Comparison of ENCODE assay signal across 17 cellular contexts in the genomic region with DNA sequence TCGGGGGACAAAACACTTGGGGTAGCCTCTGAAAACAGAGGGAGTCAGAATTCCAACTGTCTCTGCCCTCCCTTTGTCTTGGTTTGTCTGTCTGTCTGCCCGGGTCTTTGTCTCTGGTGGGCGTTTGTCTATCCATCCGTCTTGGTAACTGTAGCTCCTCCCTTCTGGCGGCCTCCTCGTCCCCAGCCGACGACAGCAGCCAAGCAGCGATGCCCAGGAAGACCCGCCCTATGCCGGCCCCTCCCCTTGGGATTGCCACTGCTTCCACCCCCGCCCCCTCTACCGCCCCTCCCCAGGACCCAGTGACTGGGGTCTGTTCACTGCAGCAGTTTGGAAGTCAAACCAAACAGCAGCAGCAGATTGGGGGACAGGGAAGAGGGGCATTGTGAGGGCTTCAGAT. TPM values are rescaled to one million over a fixed set of nuclear protein-coding genes. Genes with fewer than 3 reads are reported as not detected.
DNase-seq lines count a peak whose midpoint lies in the region; ATAC-seq, FAIRE-seq and TF ChIP-seq lines count a peak whose summit lies in the region.
"Had no signal": no experiment of that assay in that cellular context is flagged by ENCODE, and none has a peak within 500 bp of the region (broad histone marks: within the 10 kb centered on the region; RNA-seq: fewer than 3 reads in every experiment).

No MANE protein-coding gene starts in this region.

- H3K4me1 ChIP-seq in astrocyte (ENCODE audit: insufficient read depth, low read length) (peaks cover 24% of the 10 kb centered on the region), mesenchymal stem cell (ENCODE audit: control insufficient read depth, insufficient read depth, low read depth, low read length) (peaks cover 29% of the 10 kb centered on the region), prostate gland (replicated peaks) (peaks cover 10% of the 10 kb centered on the region)

- DNase-seq in stimulated activated naive CD8-positive, alpha-beta T cell treated with anti-CD3 and anti-CD28 coated beads, Interleukin-15, Interleukin-2, amounts not matched to agents 100 U/mL and 50 U/mL, for 24 hours, result no peak
- DNase-seq in astrocyte (ENCODE audit: low read depth) (no peak), mesenchymal stem cell (no peak), midbrain (lab: John Stamatoyannopoulos, UW) (no peak), prostate gland (ENCODE audit: low spot score) (no peak), UCSD-AML1 (lab: John Stamatoyannopoulos, UW; ENCODE audit: unreplicated experiment) (no peak)
- DNase-seq in activated CD4-positive, alpha-beta T cell treated with anti-CD3 and anti-CD28 coated beads, Interleukin-2, amount 50 U/mL, for 48 hours, result no peak
- DNase-seq: kidney glomerular epithelial cell; NCI-H2171; small intestine; stimulated activated naive B cell treated with anti-CD40 and anti-IgM and Interleukin-4, amounts not matched to agents 10 μg/mL and 1 μg/mL and 100 μg/mL, for 72 hours had no signal

- no peak overlapping the region for H2BK15ac ChIP-seq in mesenchymal stem cell (ENCODE audit: low read depth, poor library complexity, severe bottlenecking)

- no peak overlapping the region for H2BK5ac ChIP-seq in mesenchymal stem cell (ENCODE audit: low read depth, low read length, poor library complexity, severe bottlenecking)

- FAIRE-seq in astrocyte (lab: Jason Lieb, UNC), result no peak
- FAIRE-seq: D721Med, endometrium, GM18507, H54, small intestine had no signal

- H3K27ac ChIP-seq in astrocyte (ENCODE audit: low read depth, low read length) (no peak overlapping the region), mesenchymal stem cell (ENCODE audit: low read length, poor library complexity, severe bottlenecking) (no peak overlapping the region), prostate gland (no peak overlapping the region)

- H3K18ac ChIP-seq in mesenchymal stem cell (ENCODE audit: low read depth in 1 of 2, low read length in 2 of 2), result peak overlapping the region in 1 of 2 experiments; percentile 31

- H3K79me1 ChIP-seq in mesenchymal stem cell (replicated peaks; ENCODE audit: low read length, poor library complexity, severe bottlenecking), result peaks cover 8% of the 10 kb centered on the region

- no peaks in the 10 kb centered on the region for H4K20me1 ChIP-seq in astrocyte (ENCODE audit: insufficient read depth, low read length)

- H2BK120ac ChIP-seq in mesenchymal stem cell (ENCODE audit: low read depth, low read length), result peak overlapping the region; percentile 44

- no peak overlapping the region for H2AK5ac ChIP-seq in mesenchymal stem cell (ENCODE audit: low read length, severe bottlenecking)

- H3K23ac ChIP-seq in mesenchymal stem cell (ENCODE audit: low read length in 2 of 2), result no peak overlapping the region

- H3K9me3 ChIP-seq in astrocyte (ENCODE audit: insufficient read depth, low read depth, low read length), result no peaks in the 10 kb centered on the region
- no peaks in the 10 kb centered on the region for H3K9me3 ChIP-seq in mesenchymal stem cell (ENCODE audit: control insufficient read depth, low read length)
- no peaks in the 10 kb centered on the region for H3K9me3 ChIP-seq in prostate gland

- H3K4me2 ChIP-seq in astrocyte (ENCODE audit: low read length) (peak overlapping the region; percentile 32), mesenchymal stem cell (ENCODE audit: low read length, poor library complexity, severe bottlenecking) (no peak overlapping the region)

- peak overlapping the region; percentile 50 for H2AFZ ChIP-seq in astrocyte (ENCODE audit: low read depth, low read length)
- H2AFZ ChIP-seq in mesenchymal stem cell (ENCODE audit: low read depth, low read length), result no peak overlapping the region

- no peaks in the 10 kb centered on the region for H3K27me3 Mint-ChIP-seq in stimulated activated naive CD8-positive, alpha-beta T cell treated with anti-CD3 and anti-CD28 coated beads, Interleukin-15, Interleukin-2, amounts not matched to agents 100 ng/mL and 50 ng/mL, for 24 hours
- H3K27me3 Mint-ChIP-seq in astrocyte (ENCODE audit: low read depth, unreplicated experiment), result peaks cover 11% of the 10 kb centered on the region

- 5% methylated on average over 8 of the region's 13 CpGs for WGBS in mesenchymal stem cell
- WGBS in prostate gland, result 7% methylated on average over 13 of the region's 13 CpGs

- no peak for TF ChIP-seq CTCF in astrocyte (IDR thresholded peaks at IDR 0.05; ENCODE audit: insufficient read depth, low read depth, low read length)
- no peak for TF ChIP-seq CTCF in prostate gland (IDR thresholded peaks at IDR 0.05)

- no peak overlapping the region for H3K14ac ChIP-seq in mesenchymal stem cell (ENCODE audit: low read length in 2 of 2)

- peak overlapping the region; percentile 52 for H3K27ac Mint-ChIP-seq in stimulated activated naive CD8-positive, alpha-beta T cell treated with anti-CD3 and anti-CD28 coated beads, Interleukin-15, Interleukin-2, amounts not matched to agents 100 ng/mL and 50 ng/mL, for 24 hours
- peak overlapping the region; percentile 34 for H3K27ac Mint-ChIP-seq in astrocyte (ENCODE audit: unreplicated experiment)
- H3K27ac Mint-ChIP-seq: stimulated activated naive B cell treated with anti-CD40 and anti-IgM and Interleukin-4, amounts not matched to agents 10 μg/mL and 1 μg/mL and 100 μg/mL, for 72 hours; T-helper 2 cell treated with Interferon-gamma antibody and Interleukin-4, amounts not matched to agents 5 μg/mL and 100 μg/mL, for 36 hours had no signal

- H3K4ac ChIP-seq in mesenchymal stem cell (ENCODE audit: low read depth in 1 of 2, low read length in 2 of 2), result peak overlapping the region in 1 of 2 experiments; percentile 52

- no peak for ATAC-seq in stimulated activated naive CD8-positive, alpha-beta T cell treated with anti-CD3 and anti-CD28 coated beads, Interleukin-15, Interleukin-2, amounts not matched to agents 100 U/mL and 50 U/mL, for 24 hours
- ATAC-seq: stimulated activated naive B cell treated with anti-CD40 and anti-IgM and Interleukin-4, amounts not matched to agents 10 μg/mL and 1 μg/mL and 100 μg/mL, for 72 hours had no signal

- intact Hi-C loops in prostate gland (cut with DNase I), result no loop called here

- H3K27me3 ChIP-seq in astrocyte (ENCODE audit: insufficient read depth, low read length), result peaks cover 16% of the 10 kb centered on the region
- H3K27me3 ChIP-seq in mesenchymal stem cell (ENCODE audit: control insufficient read depth in 1 of 2, insufficient read depth in 1 of 2, low read length in 2 of 2), result peaks cover 0 to 40% of the 10 kb centered on the region in 2 experiments
- no peaks in the 10 kb centered on the region for H3K27me3 ChIP-seq in prostate gland (replicated peaks; ENCODE audit: insufficient read depth)

- no peak for TF ChIP-seq POLR2A in prostate gland (IDR thresholded peaks at IDR 0.05)

- no peaks in the 10 kb centered on the region for H3K36me3 Mint-ChIP-seq in stimulated activated naive CD8-positive, alpha-beta T cell treated with anti-CD3 and anti-CD28 coated beads, Interleukin-15, Interleukin-2, amounts not matched to agents 100 ng/mL and 50 ng/mL, for 24 hours (ENCODE audit: low read depth)
- peaks cover 3% of the 10 kb centered on the region for H3K36me3 Mint-ChIP-seq in astrocyte (ENCODE audit: low read depth, unreplicated experiment)
- H3K36me3 Mint-ChIP-seq: stimulated activated naive B cell treated with anti-CD40 and anti-IgM and Interleukin-4, amounts not matched to agents 10 μg/mL and 1 μg/mL and 100 μg/mL, for 72 hours had no signal

- H3K9ac ChIP-seq in astrocyte (ENCODE audit: low read length) (no peak overlapping the region), mesenchymal stem cell (ENCODE audit: low read length) (peak overlapping the region; percentile 81)

- H3K4me3 ChIP-seq in astrocyte (ENCODE audit: insufficient read depth, low read depth, low read length) (no peak overlapping the region), mesenchymal stem cell (ENCODE audit: insufficient read depth in 1 of 2, low read depth in 1 of 2, low read length in 2 of 2) (peak overlapping the region in 1 of 2 experiments; percentile 82), prostate gland (no peak overlapping the region)

- peak overlapping the region; percentile 77 for H4K8ac ChIP-seq in mesenchymal stem cell (ENCODE audit: low read length)

- no peak overlapping the region for H3K4me3 Mint-ChIP-seq in stimulated activated naive CD8-positive, alpha-beta T cell treated with anti-CD3 and anti-CD28 coated beads, Interleukin-15, Interleukin-2, amounts not matched to agents 100 ng/mL and 50 ng/mL, for 24 hours
- no peak overlapping the region for H3K4me3 Mint-ChIP-seq in astrocyte (ENCODE audit: unreplicated experiment)
- H3K4me3 Mint-ChIP-seq: stimulated activated naive B cell treated with anti-CD40 and anti-IgM and Interleukin-4, amounts not matched to agents 10 μg/mL and 1 μg/mL and 100 μg/mL, for 72 hours; T-helper 2 cell treated with Interferon-gamma antibody and Interleukin-4, amounts not matched to agents 5 μg/mL and 100 μg/mL, for 36 hours had no signal

- H3K36me3 ChIP-seq in astrocyte (ENCODE audit: insufficient read depth, low read length) (no peaks in the 10 kb centered on the region), mesenchymal stem cell (ENCODE audit: control insufficient read depth in 1 of 2, insufficient read depth in 2 of 2, low read depth in 1 of 2, low read length in 2 of 2) (peaks cover 0 to 5% of the 10 kb centered on the region in 2 experiments), prostate gland (no peaks in the 10 kb centered on the region)

- peaks cover 69% of the 10 kb centered on the region for H3K4me1 Mint-ChIP-seq in stimulated activated naive CD8-positive, alpha-beta T cell treated with anti-CD3 and anti-CD28 coated beads, Interleukin-15, Interleukin-2, amounts not matched to agents 100 ng/mL and 50 ng/mL, for 24 hours (ENCODE audit: low read depth)
- H3K4me1 Mint-ChIP-seq in astrocyte (ENCODE audit: low read depth, unreplicated experiment), result peaks cover 21% of the 10 kb centered on the region

- H4K91ac ChIP-seq in mesenchymal stem cell (ENCODE audit: low read length), result peak overlapping the region; percentile 81

- H2BK12ac ChIP-seq in mesenchymal stem cell (ENCODE audit: low read length in 2 of 2), result no peak overlapping the region

- H3K79me2 ChIP-seq in astrocyte (ENCODE audit: insufficient read depth, low read length), result no peaks in the 10 kb centered on the region

- H3K9me3 Mint-ChIP-seq in stimulated activated naive CD8-positive, alpha-beta T cell treated with anti-CD3 and anti-CD28 coated beads, Interleukin-15, Interleukin-2, amounts not matched to agents 100 ng/mL and 50 ng/mL, for 24 hours, result no peaks in the 10 kb centered on the region
- H3K9me3 Mint-ChIP-seq in astrocyte (ENCODE audit: unreplicated experiment), result no peaks in the 10 kb centered on the region
- H3K9me3 Mint-ChIP-seq: stimulated activated naive B cell treated with anti-CD40 and anti-IgM and Interleukin-4, amounts not matched to agents 10 μg/mL and 1 μg/mL and 100 μg/mL, for 72 hours; T-helper 2 cell treated with Interferon-gamma antibody and Interleukin-4, amounts not matched to agents 5 μg/mL and 100 μg/mL, for 36 hours had no signal

RNA-seq across cellular contexts. Expression of a gene that starts 2.2 kb away (rescaled TPM):
- total RNA-seq in astrocyte (10.1 and 11.7 TPM in 2 replicates), prostate gland (10 to 100 TPM; 28.9 to 30.4 TPM)
- 20.0 TPM for polyA plus RNA-seq in mesenchymal stem cell (2013, experiment 1 of 2)
- 20.3 TPM for polyA plus RNA-seq in mesenchymal stem cell (2013, experiment 2 of 2)

RNA-seq across cellular contexts. Expression of a gene that starts 27.2 kb away (rescaled TPM):
- total RNA-seq in astrocyte (0.79 and 1.3 TPM in 2 replicates), prostate gland (1 to 10 TPM; 1.2 to 1.7 TPM)
- polyA plus RNA-seq in mesenchymal stem cell (2013, experiment 1 of 2), result 0.19 TPM
- polyA plus RNA-seq in mesenchymal stem cell (2013, experiment 2 of 2), result 0.10 TPM

RNA-seq across cellular contexts. Expression of a gene that starts 33.9 kb away (rescaled TPM):
- total RNA-seq in astrocyte, result 1.2 and 2.0 TPM in 2 replicates
- polyA plus RNA-seq in mesenchymal stem cell (2013, experiment 1 of 2), result 1.2 TPM
- 1.2 TPM for polyA plus RNA-seq in mesenchymal stem cell (2013, experiment 2 of 2)
- 1 to 10 TPM in 1 of 2 donors, under 1 TPM in 1; 0.55 to 6.1 TPM for total RNA-seq in prostate gland

RNA-seq across cellular contexts. Expression of a gene that starts 53.5 kb away (rescaled TPM):
- total RNA-seq in astrocyte, result 16.7 and 19.4 TPM in 2 replicates
- polyA plus RNA-seq in mesenchymal stem cell (2013, experiment 1 of 2), result 9.3 TPM
- polyA plus RNA-seq in mesenchymal stem cell (2013, experiment 2 of 2), result 8.4 TPM
- 10 to 100 TPM; 30.8 to 92.5 TPM for total RNA-seq in prostate gland

RNA-seq across cellular contexts. Expression of a gene that starts 53.7 kb away (rescaled TPM):
- total RNA-seq in astrocyte, result 31.0 and 32.7 TPM in 2 replicates
- polyA plus RNA-seq in mesenchymal stem cell (2013, experiment 1 of 2), result 8.0 TPM
- 7.8 TPM for polyA plus RNA-seq in mesenchymal stem cell (2013, experiment 2 of 2)
- total RNA-seq in prostate gland, result 10 to 100 TPM; 17.0 to 19.1 TPM
